Comparison of ENCODE assay signal across 15 cellular contexts in genomic region chr12:95674088-95674595, GRCh38.
DNase-seq lines count a peak whose midpoint lies in the region; FAIRE-seq and TF ChIP-seq lines count a peak whose summit lies in the region.
"Had no signal": no experiment of that assay in that cellular context is flagged by ENCODE, and none has a peak within 500 bp of the region (broad histone marks: within the 10 kb centered on the region; RNA-seq: fewer than 3 reads in every experiment).

No MANE protein-coding gene starts in this region.

- CTCF ChIA-PET in endothelial cell of umbilical vein (lab: Charles Lee) (interaction anchor here (1.2 to 1.4 kb wide), 3 partner anchors 11 to 99 kb away, joined by 4 read pairs; no protein-coding TSS in a partner anchor), Caco-2 (lab: Charles Lee) (no interaction called here)
- CTCF ChIA-PET in activated CD4-positive, alpha-beta T cell treated with anti-CD3 and anti-CD28 coated beads, Interleukin-2, amount 10 ng/mL, durations not matched to agents 7 days and 5 days (lab: Charles Lee) = interaction anchor here (0.6 kb wide), 1 partner anchor 32 kb away, joined by 3 read pairs; no protein-coding TSS in a partner anchor

- H3K9me3 ChIP-seq in endothelial cell of umbilical vein (replicated peaks; ENCODE audit: control insufficient read depth, insufficient read depth, low read length) (no peaks in the 10 kb centered on the region), MM.1S (replicated peaks; ENCODE audit: insufficient read depth, low read length) (no peaks in the 10 kb centered on the region), Caco-2 (no peaks in the 10 kb centered on the region)

- H3K4me3 Mint-ChIP-seq in activated CD4-positive, alpha-beta T cell treated with anti-CD3 and anti-CD28 coated beads, Interleukin-2, amount 10 ng/mL, durations not matched to agents 7 days and 5 days = no peak overlapping the region
- H3K4me3 Mint-ChIP-seq in Caco-2 (ENCODE audit: unreplicated experiment) = no peak overlapping the region
- H3K4me3 Mint-ChIP-seq: stimulated activated naive B cell treated with anti-CD40 and anti-IgM and Interleukin-4, amounts not matched to agents 10 μg/mL and 1 μg/mL and 100 μg/mL, for 72 hours had no signal

- H3K27me3 ChIP-seq in endothelial cell of umbilical vein (ENCODE audit: control insufficient read depth in 2 of 2, insufficient read depth in 2 of 2, low read length in 2 of 2) (no peaks in the 10 kb centered on the region), MM.1S (replicated peaks; ENCODE audit: insufficient read depth, low read length) (no peaks in the 10 kb centered on the region), Caco-2 (replicated peaks; ENCODE audit: control insufficient read depth, insufficient read depth, low read length) (no peaks in the 10 kb centered on the region)

- peaks cover 4% of the 10 kb centered on the region for H3K4me1 ChIP-seq in endothelial cell of umbilical vein (ENCODE audit: control insufficient read depth, extremely low read depth, insufficient read depth, low read length)
- H3K4me1 ChIP-seq in MM.1S (ENCODE audit: low read length) = no peaks in the 10 kb centered on the region
- peaks cover 17% of the 10 kb centered on the region; the same call in 1 of the 2 replicates for H3K4me1 ChIP-seq in Caco-2

- H3K4me3 ChIP-seq in endothelial cell of umbilical vein (replicated peaks in 1 of 3; ENCODE audit: insufficient read depth in 1 of 3, low read depth in 1 of 3, low read length in 3 of 3) (no peak overlapping the region), MM.1S (ENCODE audit: low read length) (no peak overlapping the region), Caco-2 (ENCODE audit: low read depth, low read length) (no peak overlapping the region)

- POLR2A ChIA-PET in endothelial cell of umbilical vein (lab: Charles Lee) (no interaction called here), Caco-2 (lab: Charles Lee) (no interaction called here)
- POLR2A ChIA-PET in activated CD4-positive, alpha-beta T cell treated with anti-CD3 and anti-CD28 coated beads, Interleukin-2, amount 10 ng/mL, durations not matched to agents 7 days and 5 days (lab: Charles Lee) = no interaction called here

- H3K79me2 ChIP-seq in endothelial cell of umbilical vein (ENCODE audit: control insufficient read depth, insufficient read depth, low read length) = no peaks in the 10 kb centered on the region
- no peaks in the 10 kb centered on the region for H3K79me2 ChIP-seq in MM.1S (ENCODE audit: low read length)

- no peaks in the 10 kb centered on the region for H3K9me1 ChIP-seq in endothelial cell of umbilical vein (replicated peaks; ENCODE audit: control insufficient read depth, extremely low read depth, insufficient read depth, low read length)

- no peaks in the 10 kb centered on the region for H3K9me3 Mint-ChIP-seq in activated CD4-positive, alpha-beta T cell treated with anti-CD3 and anti-CD28 coated beads, Interleukin-2, amount 10 ng/mL, durations not matched to agents 7 days and 5 days
- H3K9me3 Mint-ChIP-seq in Caco-2 (ENCODE audit: unreplicated experiment) = no peaks in the 10 kb centered on the region

- DNase-seq in DMS53 (lab: John Stamatoyannopoulos, UW) = peak; percentile 77
- peak; percentile 47 for DNase-seq in NCI-H1417 treated with DMSO at 0.1 percent for 48 hours (lab: John Stamatoyannopoulos, UW)
- peak; percentile 81 for DNase-seq in NCI-H510A treated with DMSO at 0.1 percent for 48 hours (lab: John Stamatoyannopoulos, UW)
- peak; percentile 75 for DNase-seq in endothelial cell of umbilical vein (ENCODE audit: low read depth, low spot score)
- no peak for DNase-seq in MM.1S
- no peak for DNase-seq in C1 segment of cervical spinal cord (lab: John Stamatoyannopoulos, UW)
- DNase-seq in activated CD4-positive, alpha-beta T cell treated with anti-CD3 and anti-CD28 coated beads, Interleukin-2, amount 10 ng/mL, durations not matched to agents 7 days and 5 days = no peak
- no peak for DNase-seq in Caco-2
- DNase-seq: activated CD4-positive, alpha-beta T cell treated with anti-CD3 and anti-CD28 coated beads, Interleukin-2, amount 50 U/mL, for 48 hours; cerebellar nuclear complex; midbrain; occipital lobe; stimulated activated naive B cell treated with anti-CD40 and anti-IgM and Interleukin-4, amounts not matched to agents 10 μg/mL and 1 μg/mL and 100 μg/mL, for 72 hours; trophoblast cell had no signal

- no peak for TF ChIP-seq POLR2A in endothelial cell of umbilical vein (IDR thresholded peaks at IDR 0.05; ENCODE audit: low read depth, low read length)

- H2AFZ ChIP-seq in endothelial cell of umbilical vein (ENCODE audit: low read depth, low read length) (no peak overlapping the region), MM.1S (ENCODE audit: low read length) (no peak overlapping the region)

- intact Hi-C loops in endothelial cell of umbilical vein (cut with micrococcal nuclease) = loop anchor here (1.0 kb wide), 1 partner anchor 11 kb away; no protein-coding TSS in a partner anchor
- intact Hi-C loops in Caco-2 (cut with micrococcal nuclease; ENCODE audit: unreplicated experiment) = no loop called here

- H3K9me2 ChIP-seq in MM.1S (replicated peaks; ENCODE audit: insufficient read depth, low read length) = no peaks in the 10 kb centered on the region

- no TSS peak for BruUV-seq in endothelial cell of umbilical vein (replicated peaks; lab: Mats Ljungman, UMichigan)
- no TSS peak for BruUV-seq in Caco-2 (replicated peaks; lab: Mats Ljungman, UMichigan)

- H3K36me3 Mint-ChIP-seq in activated CD4-positive, alpha-beta T cell treated with anti-CD3 and anti-CD28 coated beads, Interleukin-2, amount 10 ng/mL, durations not matched to agents 7 days and 5 days (ENCODE audit: low read depth) = no peaks in the 10 kb centered on the region
- peaks cover 56% of the 10 kb centered on the region for H3K36me3 Mint-ChIP-seq in Caco-2 (ENCODE audit: insufficient read depth, unreplicated experiment)
- H3K36me3 Mint-ChIP-seq: stimulated activated naive B cell treated with anti-CD40 and anti-IgM and Interleukin-4, amounts not matched to agents 10 μg/mL and 1 μg/mL and 100 μg/mL, for 72 hours had no signal

- H3K4me2 ChIP-seq in endothelial cell of umbilical vein (ENCODE audit: insufficient read depth, low read length) (no peak overlapping the region), MM.1S (ENCODE audit: low read depth, low read length) (no peak overlapping the region)

- no peaks in the 10 kb centered on the region for H4K20me1 ChIP-seq in endothelial cell of umbilical vein (replicated peaks; ENCODE audit: control insufficient read depth, extremely low read depth, insufficient read depth, low read length)
- no peaks in the 10 kb centered on the region for H4K20me1 ChIP-seq in MM.1S (ENCODE audit: insufficient read depth, low read length)

- H3K27me3 Mint-ChIP-seq in activated CD4-positive, alpha-beta T cell treated with anti-CD3 and anti-CD28 coated beads, Interleukin-2, amount 10 ng/mL, durations not matched to agents 7 days and 5 days = peaks cover 3% of the 10 kb centered on the region
- H3K27me3 Mint-ChIP-seq in Caco-2 (ENCODE audit: insufficient read depth, unreplicated experiment) = no peaks in the 10 kb centered on the region

- no peaks in the 10 kb centered on the region for H3F3A ChIP-seq in MM.1S (ENCODE audit: insufficient read depth, low read length)

- H3K27ac ChIP-seq in endothelial cell of umbilical vein (ENCODE audit: insufficient read depth, low read depth, low read length) = no peak overlapping the region
- no peak overlapping the region for H3K27ac ChIP-seq in MM.1S (ENCODE audit: low read length)
- H3K27ac ChIP-seq: epithelial cell of prostate had no signal

- no peak overlapping the region for H3K27ac Mint-ChIP-seq in activated CD4-positive, alpha-beta T cell treated with anti-CD3 and anti-CD28 coated beads, Interleukin-2, amount 10 ng/mL, durations not matched to agents 7 days and 5 days
- H3K27ac Mint-ChIP-seq in Caco-2 (ENCODE audit: unreplicated experiment) = no peak overlapping the region
- H3K27ac Mint-ChIP-seq: stimulated activated naive B cell treated with anti-CD40 and anti-IgM and Interleukin-4, amounts not matched to agents 10 μg/mL and 1 μg/mL and 100 μg/mL, for 72 hours had no signal

- peak; percentile 24 for FAIRE-seq in endothelial cell of umbilical vein (lab: Jason Lieb, UNC)

- no peaks in the 10 kb centered on the region for H3K4me1 Mint-ChIP-seq in activated CD4-positive, alpha-beta T cell treated with anti-CD3 and anti-CD28 coated beads, Interleukin-2, amount 10 ng/mL, durations not matched to agents 7 days and 5 days
- H3K4me1 Mint-ChIP-seq in Caco-2 (ENCODE audit: low read depth, unreplicated experiment) = peaks cover 14% of the 10 kb centered on the region

- TF ChIP-seq CTCF in endothelial cell of umbilical vein (IDR thresholded peaks at IDR 0.05; ENCODE audit: extremely low read depth in 1 of 2, insufficient read depth in 1 of 2, low read depth in 1 of 2, low read length in 2 of 2) = no peak
- no peak for TF ChIP-seq CTCF in MM.1S (IDR thresholded peaks at IDR 0.05; ENCODE audit: low read length)
- TF ChIP-seq CTCF in Caco-2 (IDR thresholded peaks at IDR 0.05; ENCODE audit: insufficient read depth in 1 of 2, low read depth in 1 of 2, low read length in 1 of 2, severe bottlenecking in 1 of 2, unreplicated experiment in 1 of 2) = no peak

- H3K36me3 ChIP-seq in endothelial cell of umbilical vein (ENCODE audit: control insufficient read depth in 2 of 2, extremely low read depth in 1 of 2, insufficient read depth in 2 of 2, low read length in 2 of 2) = peaks cover 0 to 13% of the 10 kb centered on the region in 2 experiments
- no peaks in the 10 kb centered on the region for H3K36me3 ChIP-seq in MM.1S (replicated peaks; ENCODE audit: insufficient read depth, low read length)
- 0 out of 2 replicates have a peak, but pooled peaks cover 4% of the 10 kb centered on the region for H3K36me3 ChIP-seq in Caco-2 (ENCODE audit: control insufficient read depth, insufficient read depth, low read length)

- dilution Hi-C loops in endothelial cell of umbilical vein (cut with MboI; ENCODE audit: extremely low pct_ligation_motif_present, low sequenced_read_pairs) = no loop called here

- H3K9ac ChIP-seq in endothelial cell of umbilical vein (replicated peaks; ENCODE audit: extremely low read depth, insufficient read depth, low read length) = no peak overlapping the region
- H3K9ac ChIP-seq in MM.1S (ENCODE audit: low read length) = no peak overlapping the region

TF ChIP-seq in endothelial cell of umbilical vein, 7 proteins besides CTCF, POLR2A, EP300 and RAD21 (continues in another document):
- TF ChIP-seq FOS (IDR thresholded peaks at IDR 0.05; ENCODE audit: borderline replicate concordance, insufficient read depth, low read length) = no peak
- no peak for TF ChIP-seq EZH2 (IDR thresholded peaks at IDR 0.05; ENCODE audit: borderline replicate concordance, low read depth, low read length, severe bottlenecking)
- no peak for TF ChIP-seq JUN (IDR thresholded peaks at IDR 0.05; ENCODE audit: borderline replicate concordance, insufficient read depth, insufficient read length, low read depth)
- no peak for TF ChIP-seq MAX (IDR thresholded peaks at IDR 0.05; ENCODE audit: insufficient read depth, insufficient read length)
- no peak for TF ChIP-seq MYC (IDR thresholded peaks at IDR 0.05; ENCODE audit: low read depth, low read length)
- TF ChIP-seq POLR2AphosphoS5 (IDR thresholded peaks at IDR 0.05; ENCODE audit: insufficient read depth, low read depth, low read length) = no peak

Comparison
In these comparisons a context has a peak if more than half of its experiments do, and no peak if none do; other contexts are left out.
1. DNase-seq: peak in DMS53 (single experiment), NCI-H1417 treated with DMSO at 0.1 percent for 48 hours (single experiment), NCI-H510A treated with DMSO at 0.1 percent for 48 hours (single experiment) and endothelial cell of umbilical vein (single experiment); none in MM.1S (single experiment), C1 segment of cervical spinal cord (0 of 14), activated CD4-positive, alpha-beta T cell treated with anti-CD3 and anti-CD28 coated beads, Interleukin-2, amount 10 ng/mL, durations not matched to agents 7 days and 5 days (single experiment) and Caco-2 (0 of 2).